Comparison of ENCODE assay signal across 1 cellular context in the genomic region with DNA sequence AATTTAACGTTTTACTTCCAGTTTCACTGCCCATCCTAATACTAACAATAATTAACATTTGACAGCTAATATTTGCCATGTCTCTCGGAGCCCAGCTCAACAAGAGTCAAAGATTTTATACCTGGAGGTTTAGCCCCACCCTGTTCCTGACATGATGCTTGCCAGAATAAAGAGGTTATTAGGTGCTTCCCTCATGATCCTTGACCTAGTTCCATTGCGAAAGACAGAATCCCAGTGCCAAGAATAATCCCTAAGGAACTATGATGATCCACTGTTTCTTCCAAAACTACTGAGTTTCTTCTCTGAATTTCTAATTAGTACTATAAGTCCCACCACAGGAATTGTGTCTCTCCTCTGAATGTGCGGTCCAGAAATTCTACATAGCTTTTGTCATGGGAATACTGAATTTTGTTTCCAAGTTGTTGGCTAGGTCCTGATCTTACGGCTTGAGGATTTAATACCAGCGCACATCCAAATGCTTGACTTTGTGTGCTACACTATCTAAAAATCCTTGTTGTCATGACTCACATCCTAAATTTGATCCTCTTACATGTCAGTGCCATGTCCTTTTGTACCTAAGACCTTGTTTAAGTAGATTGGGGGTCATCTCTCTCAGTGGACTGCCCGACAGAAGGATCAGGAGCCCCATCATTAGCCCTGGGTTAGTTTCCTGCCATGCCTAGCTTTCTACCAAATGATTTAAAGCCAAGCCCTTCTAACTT.
TF ChIP-seq lines count a peak whose summit lies in the region.

No MANE protein-coding gene starts in this region.

TF ChIP-seq in K562, 482 proteins besides CTCF, POLR2A, EP300 and RAD21:
- TF ChIP-seq, protein P1, sequence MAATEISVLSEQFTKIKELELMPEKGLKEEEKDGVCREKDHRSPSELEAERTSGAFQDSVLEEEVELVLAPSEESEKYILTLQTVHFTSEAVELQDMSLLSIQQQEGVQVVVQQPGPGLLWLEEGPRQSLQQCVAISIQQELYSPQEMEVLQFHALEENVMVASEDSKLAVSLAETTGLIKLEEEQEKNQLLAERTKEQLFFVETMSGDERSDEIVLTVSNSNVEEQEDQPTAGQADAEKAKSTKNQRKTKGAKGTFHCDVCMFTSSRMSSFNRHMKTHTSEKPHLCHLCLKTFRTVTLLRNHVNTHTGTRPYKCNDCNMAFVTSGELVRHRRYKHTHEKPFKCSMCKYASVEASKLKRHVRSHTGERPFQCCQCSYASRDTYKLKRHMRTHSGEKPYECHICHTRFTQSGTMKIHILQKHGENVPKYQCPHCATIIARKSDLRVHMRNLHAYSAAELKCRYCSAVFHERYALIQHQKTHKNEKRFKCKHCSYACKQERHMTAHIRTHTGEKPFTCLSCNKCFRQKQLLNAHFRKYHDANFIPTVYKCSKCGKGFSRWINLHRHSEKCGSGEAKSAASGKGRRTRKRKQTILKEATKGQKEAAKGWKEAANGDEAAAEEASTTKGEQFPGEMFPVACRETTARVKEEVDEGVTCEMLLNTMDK (IDR thresholded peaks at IDR 0.05; ENCODE audit: borderline replicate concordance, insufficient read depth, low read depth, low read length, poor library complexity, severe bottlenecking): no peak
- no peak for TF ChIP-seq SNIP1 (IDR thresholded peaks at IDR 0.05; ENCODE audit: low read depth)
- no peak for TF ChIP-seq THAP7 (CRISPR knock-in tag; IDR thresholded peaks at IDR 0.05)
- no peak for TF ChIP-seq PRPF4 (IDR thresholded peaks at IDR 0.05; ENCODE audit: insufficient read depth, low read depth, low read length, poor library complexity, severe bottlenecking)
- no peak for TF ChIP-seq STAT5A (IDR thresholded peaks at IDR 0.05; ENCODE audit: borderline replicate concordance, low read length)
- TF ChIP-seq KLF1 (tag; IDR thresholded peaks at IDR 0.05): no peak
- TF ChIP-seq KHSRP (IDR thresholded peaks at IDR 0.05): no peak
- TF ChIP-seq VEZF1 (CRISPR knock-in tag; IDR thresholded peaks at IDR 0.05): no peak
- no peak for TF ChIP-seq DNMT1 (IDR thresholded peaks at IDR 0.05)
- TF ChIP-seq PHF21A (IDR thresholded peaks at IDR 0.05; ENCODE audit: borderline replicate concordance, low read depth): no peak
- TF ChIP-seq KLF6 (CRISPR knock-in tag; IDR thresholded peaks at IDR 0.05; ENCODE audit: borderline replicate concordance): no peak
- TF ChIP-seq, protein P2, sequence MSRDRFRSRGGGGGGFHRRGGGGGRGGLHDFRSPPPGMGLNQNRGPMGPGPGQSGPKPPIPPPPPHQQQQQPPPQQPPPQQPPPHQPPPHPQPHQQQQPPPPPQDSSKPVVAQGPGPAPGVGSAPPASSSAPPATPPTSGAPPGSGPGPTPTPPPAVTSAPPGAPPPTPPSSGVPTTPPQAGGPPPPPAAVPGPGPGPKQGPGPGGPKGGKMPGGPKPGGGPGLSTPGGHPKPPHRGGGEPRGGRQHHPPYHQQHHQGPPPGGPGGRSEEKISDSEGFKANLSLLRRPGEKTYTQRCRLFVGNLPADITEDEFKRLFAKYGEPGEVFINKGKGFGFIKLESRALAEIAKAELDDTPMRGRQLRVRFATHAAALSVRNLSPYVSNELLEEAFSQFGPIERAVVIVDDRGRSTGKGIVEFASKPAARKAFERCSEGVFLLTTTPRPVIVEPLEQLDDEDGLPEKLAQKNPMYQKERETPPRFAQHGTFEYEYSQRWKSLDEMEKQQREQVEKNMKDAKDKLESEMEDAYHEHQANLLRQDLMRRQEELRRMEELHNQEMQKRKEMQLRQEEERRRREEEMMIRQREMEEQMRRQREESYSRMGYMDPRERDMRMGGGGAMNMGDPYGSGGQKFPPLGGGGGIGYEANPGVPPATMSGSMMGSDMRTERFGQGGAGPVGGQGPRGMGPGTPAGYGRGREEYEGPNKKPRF (IDR thresholded peaks at IDR 0.05; ENCODE audit: low read depth, low read length): no peak
- TF ChIP-seq OTX1 (CRISPR knock-in tag; IDR thresholded peaks at IDR 0.05): no peak
- TF ChIP-seq BHLHE40 (IDR thresholded peaks at IDR 0.05; ENCODE audit: low read length): no peak
- no peak for TF ChIP-seq BACH1 (tag; IDR thresholded peaks at IDR 0.05)
- TF ChIP-seq FOXK1 (CRISPR knock-in tag; IDR thresholded peaks at IDR 0.05; ENCODE audit: borderline replicate concordance): no peak
- no peak for TF ChIP-seq BRCA1 (IDR thresholded peaks at IDR 0.05)
- TF ChIP-seq BRCA1 (CRISPR knock-in tag; IDR thresholded peaks at IDR 0.05): no peak
- TF ChIP-seq RNF2 (IDR thresholded peaks at IDR 0.05): no peak
- TF ChIP-seq ILK (tag; IDR thresholded peaks at IDR 0.05; ENCODE audit: borderline replicate concordance, low read depth): no peak
TF ChIP-seq in K562: peak in this region for 0.
